ENCODE assay signal across 8 cellular contexts in the genomic region with DNA sequence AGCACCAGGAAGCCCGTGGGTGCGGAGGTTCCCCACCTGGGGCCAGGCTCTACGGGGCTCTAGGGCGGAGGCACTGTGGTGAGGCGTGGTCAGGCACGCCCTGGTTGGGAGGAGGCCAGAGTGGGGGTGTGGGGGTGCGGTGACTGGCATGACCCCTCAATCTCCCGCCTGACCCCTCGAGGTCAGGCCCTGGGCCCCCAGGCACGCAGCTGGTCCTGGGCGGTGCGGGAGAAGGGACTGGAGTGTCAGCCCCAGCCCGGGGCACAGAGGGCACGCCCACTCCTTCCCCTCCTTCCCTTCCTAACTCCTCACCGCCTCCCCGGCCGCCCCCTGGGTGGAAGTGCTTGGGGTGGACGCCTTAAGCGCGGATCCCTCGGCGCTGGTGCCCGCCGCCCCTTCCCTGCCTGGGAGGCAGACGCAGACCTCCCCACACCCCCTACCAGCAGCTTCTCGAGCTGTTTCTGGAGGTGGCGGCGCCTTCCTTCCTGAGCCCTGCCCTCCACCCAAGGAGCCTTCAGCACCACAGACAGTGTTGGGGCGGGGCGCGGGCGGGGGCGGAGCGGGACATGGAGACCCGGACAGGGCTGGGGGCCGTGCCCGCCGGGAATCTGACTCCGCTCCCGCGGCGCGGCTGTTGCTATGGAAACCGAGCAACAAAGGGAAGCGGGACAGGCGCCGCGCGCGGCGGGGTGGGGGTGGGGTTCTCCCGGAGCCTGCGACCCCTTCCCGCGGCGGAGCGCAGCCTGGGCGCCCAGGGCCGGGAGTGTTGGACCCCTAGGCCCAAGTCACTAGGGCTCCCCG. TPM values are rescaled to one million over a fixed set of nuclear protein-coding genes. Genes with fewer than 3 reads are reported as not detected.
A peak's percentile ranks its signal among the peaks of the same experiment; 100 is the strongest.
DNase-seq lines count a peak whose midpoint lies in the region; ATAC-seq and TF ChIP-seq lines count a peak whose summit lies in the region.

No MANE protein-coding gene starts in this region.

- no TSS peak for BruUV-seq in Caco-2 (replicated peaks; lab: Mats Ljungman, UMichigan)

- H3K27ac Mint-ChIP-seq in Caco-2 (ENCODE audit: unreplicated experiment), result no peak overlapping the region
- no peak overlapping the region for H3K27ac Mint-ChIP-seq in activated naive CD4-positive, alpha-beta T cell treated with anti-CD3 and anti-CD28 coated beads, Interleukin-2, amount 10 ng/mL, durations not matched to agents 7 days and 5 days

- H3K4me2 ChIP-seq in neural cell (ENCODE audit: low read length), result peak overlapping the region; percentile 78

- H3K27me3 Mint-ChIP-seq in Caco-2 (ENCODE audit: insufficient read depth, unreplicated experiment), result peaks cover 3% of the 10 kb centered on the region
- H3K27me3 Mint-ChIP-seq in activated naive CD4-positive, alpha-beta T cell treated with anti-CD3 and anti-CD28 coated beads, Interleukin-2, amount 10 ng/mL, durations not matched to agents 7 days and 5 days, result peaks cover 43% of the 10 kb centered on the region

- TF ChIP-seq CTCF in Caco-2 (IDR thresholded peaks at IDR 0.05; ENCODE audit: insufficient read depth in 1 of 2, low read depth in 1 of 2, low read length in 1 of 2, severe bottlenecking in 1 of 2, unreplicated experiment in 1 of 2), result no peak
- TF ChIP-seq CTCF in foreskin keratinocyte (conservative IDR thresholded peaks at IDR 0.05), result no peak
- no peak for TF ChIP-seq CTCF in neural cell (IDR thresholded peaks at IDR 0.05; ENCODE audit: poor library complexity, severe bottlenecking)
- no peak for TF ChIP-seq CTCF in upper lobe of right lung (IDR thresholded peaks at IDR 0.05)

- CTCF ChIA-PET in Caco-2 (lab: Charles Lee), result interaction anchor here (0.6 to 1.0 kb wide), 4 partner anchors 16 to 372 kb away, joined by 3 to 6 read pairs (median 3); no protein-coding TSS in a partner anchor
- CTCF ChIA-PET in activated naive CD4-positive, alpha-beta T cell treated with anti-CD3 and anti-CD28 coated beads, Interleukin-2, amount 10 ng/mL, durations not matched to agents 7 days and 5 days (lab: Charles Lee), result interaction anchor here (1.2 to 1.5 kb wide), 2 partner anchors 26 to 99 kb away, joined by 3 read pairs; no protein-coding TSS in a partner anchor

- H3K4me3 Mint-ChIP-seq in Caco-2 (ENCODE audit: unreplicated experiment), result peak overlapping the region; percentile 74
- H3K4me3 Mint-ChIP-seq in activated naive CD4-positive, alpha-beta T cell treated with anti-CD3 and anti-CD28 coated beads, Interleukin-2, amount 10 ng/mL, durations not matched to agents 7 days and 5 days, result peak overlapping the region; percentile 63

- H2AFZ ChIP-seq in neural cell (ENCODE audit: low read depth, low read length), result peak overlapping the region; percentile 56

- H3K27ac ChIP-seq in foreskin keratinocyte (no peak overlapping the region), neural cell (ENCODE audit: low read length) (peak overlapping the region; percentile 91), upper lobe of right lung (peak overlapping the region; percentile 88)

- H3K27me3 ChIP-seq in Caco-2 (replicated peaks; ENCODE audit: control insufficient read depth, insufficient read depth, low read length) (no peaks in the 10 kb centered on the region), foreskin keratinocyte (peaks cover 40% of the 10 kb centered on the region), neural cell (ENCODE audit: insufficient read depth, low read depth, low read length) (no peaks in the 10 kb centered on the region), upper lobe of right lung (peaks cover 12% of the 10 kb centered on the region)

- POLR2A ChIA-PET in Caco-2 (lab: Charles Lee), result interaction anchor here (0.6 kb wide), 1 partner anchor 17 kb away, joined by 4 read pairs; no protein-coding TSS in a partner anchor

- H3K4me3 ChIP-seq in Caco-2 (ENCODE audit: low read depth, low read length) (peak overlapping the region; percentile 56), neural cell (ENCODE audit: low read length) (peak overlapping the region; percentile 82), upper lobe of right lung (peak overlapping the region; percentile 56)

- H3K36me3 Mint-ChIP-seq in Caco-2 (ENCODE audit: insufficient read depth, unreplicated experiment), result peaks cover 9% of the 10 kb centered on the region
- peaks cover 2% of the 10 kb centered on the region for H3K36me3 Mint-ChIP-seq in activated naive CD4-positive, alpha-beta T cell treated with anti-CD3 and anti-CD28 coated beads, Interleukin-2, amount 10 ng/mL, durations not matched to agents 7 days and 5 days

- ATAC-seq in foreskin keratinocyte (peak; percentile 80), upper lobe of right lung (peak; percentile 66), GM21390 (IDR thresholded peaks at IDR 0.05; ENCODE audit: unreplicated experiment) (no peak)

- no peaks in the 10 kb centered on the region for H4K20me1 ChIP-seq in neural cell (ENCODE audit: insufficient read depth)

- DNase-seq in Caco-2 (peak; percentile 91 to 93), KBM-7 (peak; percentile 76), RPMI8226 (peak; percentile 72), foreskin keratinocyte (peak in 1 of 2 donors; percentile 30), upper lobe of right lung (peak; percentile 93)
- DNase-seq in activated naive CD4-positive, alpha-beta T cell treated with anti-CD3 and anti-CD28 coated beads, Interleukin-2, amount 10 ng/mL, durations not matched to agents 7 days and 5 days, result peak; percentile 91

- peaks cover 28% of the 10 kb centered on the region for H3K79me2 ChIP-seq in neural cell (replicated peaks; ENCODE audit: insufficient read depth, low read length)

- no peaks in the 10 kb centered on the region for H3K9me2 ChIP-seq in neural cell (ENCODE audit: insufficient read depth, low read length)

- no peaks in the 10 kb centered on the region for H3K9me3 ChIP-seq in Caco-2
- H3K9me3 ChIP-seq in neural cell (ENCODE audit: low read length), result no peaks in the 10 kb centered on the region
- H3K9me3 ChIP-seq in upper lobe of right lung, result no peaks in the 10 kb centered on the region

- no peak for TF ChIP-seq RAD21 in neural cell (conservative IDR thresholded peaks at IDR 0.05)

- no peaks in the 10 kb centered on the region for H3K9me3 Mint-ChIP-seq in Caco-2 (ENCODE audit: unreplicated experiment)
- no peaks in the 10 kb centered on the region for H3K9me3 Mint-ChIP-seq in activated naive CD4-positive, alpha-beta T cell treated with anti-CD3 and anti-CD28 coated beads, Interleukin-2, amount 10 ng/mL, durations not matched to agents 7 days and 5 days

- H3K4me1 Mint-ChIP-seq in Caco-2 (ENCODE audit: low read depth, unreplicated experiment), result no peaks in the 10 kb centered on the region
- peaks cover 14% of the 10 kb centered on the region for H3K4me1 Mint-ChIP-seq in activated naive CD4-positive, alpha-beta T cell treated with anti-CD3 and anti-CD28 coated beads, Interleukin-2, amount 10 ng/mL, durations not matched to agents 7 days and 5 days

- H3K4me1 ChIP-seq in Caco-2 (peaks cover 18% of the 10 kb centered on the region), foreskin keratinocyte (no peaks in the 10 kb centered on the region), upper lobe of right lung (peaks cover 35% of the 10 kb centered on the region)

- no peaks in the 10 kb centered on the region for H3K36me3 ChIP-seq in Caco-2 (ENCODE audit: control insufficient read depth, insufficient read depth, low read length)
- no peaks in the 10 kb centered on the region for H3K36me3 ChIP-seq in neural cell (ENCODE audit: insufficient read depth, low read length)
- H3K36me3 ChIP-seq in upper lobe of right lung, result no peaks in the 10 kb centered on the region

- intact Hi-C loops in Caco-2 (cut with micrococcal nuclease; ENCODE audit: unreplicated experiment) (no loop called here), upper lobe of right lung (cut with DNase I) (no loop called here)

- no peaks in the 10 kb centered on the region for H3F3A ChIP-seq in neural cell (ENCODE audit: insufficient read depth, low read length, poor library complexity, severe bottlenecking)

- H3K9ac ChIP-seq in neural cell (ENCODE audit: low read length), result peak overlapping the region; percentile 88

- peak; percentile 72 for TF ChIP-seq EP300 in neural cell (conservative IDR thresholded peaks at IDR 0.05; ENCODE audit: poor library complexity, severe bottlenecking)

- in situ Hi-C loops in KBM-7 (cut with MboI; ENCODE audit: low pct_unique_long_range_greater_than_20kb, low sequenced_read_pairs), result no loop called here

TF ChIP-seq in neural cell, 6 proteins besides CTCF, POLR2A, EP300 and RAD21:
- TF ChIP-seq SMC3 (conservative IDR thresholded peaks at IDR 0.05; ENCODE audit: poor library complexity) (no peak), MXI1 (conservative IDR thresholded peaks at IDR 0.05; ENCODE audit: poor library complexity, severe bottlenecking) (peak; percentile 73)

RNA-seq across cellular contexts. Expression of a gene that starts 0.7 kb away (rescaled TPM):
- total RNA-seq in Caco-2 (2022) (0.88 and 1.5 TPM in 2 replicates), foreskin keratinocyte (2.2 TPM in 2 replicates), upper lobe of right lung (191 TPM)
- polyA plus RNA-seq in foreskin keratinocyte (3.6 and 4.0 TPM in 2 replicates), neural cell (214 and 258 TPM in 2 replicates)
- polyA minus RNA-seq in neural cell, result 85.4 and 87.6 TPM in 2 replicates

RNA-seq across cellular contexts. Expression of a gene that starts 12.8 kb away (rescaled TPM):
- total RNA-seq in Caco-2 (2022) (46.0 and 75.1 TPM in 2 replicates), foreskin keratinocyte (4.2 and 5.4 TPM in 2 replicates), upper lobe of right lung (96.2 TPM)
- polyA plus RNA-seq in foreskin keratinocyte (9.7 and 16.0 TPM in 2 replicates), neural cell (0.58 and 0.82 TPM in 2 replicates)
- 1.2 TPM in 1 of 2 replicates, not detected in the other for polyA minus RNA-seq in neural cell

RNA-seq across cellular contexts. Expression of a gene that starts 17.2 kb away (rescaled TPM):
- total RNA-seq in Caco-2 (2022) (30.3 and 30.8 TPM in 2 replicates), foreskin keratinocyte (30.0 and 32.5 TPM in 2 replicates), upper lobe of right lung (7.9 TPM)
- polyA plus RNA-seq in foreskin keratinocyte (37.7 and 41.6 TPM in 2 replicates), neural cell (18.9 and 28.1 TPM in 2 replicates)
- polyA minus RNA-seq in neural cell, result 9.3 and 12.7 TPM in 2 replicates

RNA-seq across cellular contexts. Expression of a gene that starts 52.5 kb away (rescaled TPM):
- total RNA-seq in Caco-2 (2022), result 0.28 TPM in 1 of 2 replicates, not detected in the other
- 0.53 and 1.3 TPM in 2 replicates for total RNA-seq in foreskin keratinocyte
- 0.76 and 1.6 TPM in 2 replicates for polyA plus RNA-seq in foreskin keratinocyte
- 19.5 and 26.6 TPM in 2 replicates for polyA plus RNA-seq in neural cell
- 21.2 and 26.3 TPM in 2 replicates for polyA minus RNA-seq in neural cell
- 1.5 TPM for total RNA-seq in upper lobe of right lung

RNA-seq across cellular contexts. Expression of a gene that starts 54.2 kb away (rescaled TPM):
- total RNA-seq in Caco-2 (2022) (158 and 167 TPM in 2 replicates), foreskin keratinocyte (64.1 and 64.7 TPM in 2 replicates), upper lobe of right lung (74.8 TPM)
- polyA plus RNA-seq in foreskin keratinocyte (47.7 and 53.3 TPM in 2 replicates), neural cell (94.0 and 101 TPM in 2 replicates)
- polyA minus RNA-seq in neural cell, result 80.9 and 90.3 TPM in 2 replicates

Comparison
In these comparisons a context has a peak if more than half of its experiments do, and no peak if none do; other contexts are left out.
1. RNA of a gene that starts 0.7 kb away (total RNA-seq): 191 TPM in upper lobe of right lung (single experiment); 2.2 TPM in foreskin keratinocyte and 0.88 to 1.5 TPM in Caco-2; every median in the first group is over 10 times any median in the second.
2. Peak in every context shown above with its lines, with median percentiles within 50 percentile points of each other: H3K4me3 ChIP-seq.